ENCODE assay signal across 11 cellular contexts in the genomic region with DNA sequence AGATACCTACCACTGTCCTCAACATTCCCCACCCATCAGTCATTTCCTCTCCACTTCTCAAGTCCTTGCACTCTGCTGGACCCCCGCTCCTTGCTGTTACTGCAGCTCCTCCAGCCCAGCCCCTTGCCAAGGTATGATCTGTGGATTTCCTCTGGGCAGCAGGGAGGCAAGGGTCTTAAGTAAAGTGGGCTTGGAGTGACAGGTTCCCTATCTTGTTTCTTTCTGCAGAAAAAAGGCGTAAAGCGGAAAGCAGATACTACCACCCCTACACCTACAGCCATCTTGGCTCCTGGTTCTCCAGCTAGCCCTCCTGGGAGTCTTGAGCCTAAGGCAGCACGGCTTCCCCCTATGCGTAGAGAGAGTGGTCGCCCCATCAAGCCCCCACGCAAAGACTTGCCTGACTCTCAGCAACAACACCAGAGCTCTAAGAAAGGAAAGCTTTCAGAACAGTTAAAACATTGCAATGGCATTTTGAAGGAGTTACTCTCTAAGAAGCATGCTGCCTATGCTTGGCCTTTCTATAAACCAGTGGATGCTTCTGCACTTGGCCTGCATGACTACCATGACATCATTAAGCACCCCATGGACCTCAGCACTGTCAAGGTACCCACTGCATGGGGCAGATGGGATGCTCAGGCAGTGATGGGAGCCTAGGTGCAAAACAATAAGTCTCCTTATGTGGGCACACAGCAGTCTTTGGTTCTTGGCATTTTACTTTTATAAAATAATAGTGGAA. TPM values are rescaled to one million over a fixed set of nuclear protein-coding genes. Genes with fewer than 3 reads are reported as not detected.
DNase-seq lines count a peak whose midpoint lies in the region; ATAC-seq, FAIRE-seq and TF ChIP-seq lines count a peak whose summit lies in the region.
"Had no signal": no experiment of that assay in that cellular context is flagged by ENCODE, and none has a peak within 500 bp of the region (broad histone marks: within the 10 kb centered on the region; RNA-seq: fewer than 3 reads in every experiment).

No MANE protein-coding gene starts in this region.

- H3K4me1 ChIP-seq in A549 (peaks cover 51% of the 10 kb centered on the region), right lobe of liver (peaks cover 0 to 59% (median 23%) of the 10 kb centered on the region in 4 donors)

- no peak for FAIRE-seq in A549 (lab: Jason Lieb, UNC)
- no peak for FAIRE-seq in GM12891 (lab: Jason Lieb, UNC)

- TF ChIP-seq CTCF in A549 (IDR thresholded peaks at IDR 0.05) = no peak
- TF ChIP-seq CTCF in right lobe of liver (IDR thresholded peaks at IDR 0.05) = no peak
- TF ChIP-seq CTCF in omental fat pad (IDR thresholded peaks at IDR 0.05) = no peak

- no peak for TF ChIP-seq EP300 in A549 (IDR thresholded peaks at IDR 0.05)

- WGBS in A549 (ENCODE audit: missing lambda C conversion rate) = 94% methylated on average over 7 of the region's 7 CpGs
- WGBS in right lobe of liver (ENCODE audit: insufficient coverage, low coverage, low lambda C conversion rate, missing lambda C conversion rate) = 55% methylated on average over 5 of the region's 7 CpGs

- H3K9me3 ChIP-seq in A549 (no peaks in the 10 kb centered on the region), right lobe of liver (no peaks in the 10 kb centered on the region)
- H3K9me3 ChIP-seq: HAP-1, prostate gland had no signal

- H3K36me3 ChIP-seq in right lobe of liver = peaks cover 44 to 78% (median 69%) of the 10 kb centered on the region in 4 donors

- no peaks in the 10 kb centered on the region for H3K9me3 Mint-ChIP-seq in activated naive CD4-positive, alpha-beta T cell treated with anti-CD3 and anti-CD28 coated beads, Interleukin-2, amount 50 U/mL, for 72 hours

- DNase-seq in A549 (ENCODE audit: low read depth in 1 of 2, low spot score in 1 of 2) = no peak
- DNase-seq in GM12891 (ENCODE audit: insufficient read length, low spot score) = no peak
- DNase-seq in activated naive CD4-positive, alpha-beta T cell treated with anti-CD3 and anti-CD28 coated beads, Interleukin-2, amount 50 U/mL, for 72 hours (ENCODE audit: low spot score in 2 of 2) = no peak
- no peak for DNase-seq in right lobe of liver
- no peak for DNase-seq in islet precursor cell
- no peak for DNase-seq in omental fat pad (ENCODE audit: low spot score)
- DNase-seq: NCI-H2029 treated with DMSO at 0.1 percent for 48 hours had no signal

- CTCF ChIA-PET in A549 (lab: Yijun Ruan, JAX) = interaction anchor here (0.8 to 4.6 kb wide), 6 partner anchors 8 to 92 kb away, joined by 3 to 24 read pairs (median 6); partner anchors contain the start of gene BRD2

- no peaks in the 10 kb centered on the region for H3K27me3 ChIP-seq in right lobe of liver

- H3K36me3 Mint-ChIP-seq in activated naive CD4-positive, alpha-beta T cell treated with anti-CD3 and anti-CD28 coated beads, Interleukin-2, amount 50 U/mL, for 72 hours = peaks cover 69 to 91% of the 10 kb centered on the region in 2 donors

- TF ChIP-seq POLR2A in A549 (IDR thresholded peaks at IDR 0.05; ENCODE audit: low read length) (no peak), GM12891 (IDR thresholded peaks at IDR 0.05; ENCODE audit: low read depth, low read length) (peak; percentile 64; the same call in 1 of the 2 replicates), right lobe of liver (IDR thresholded peaks at IDR 0.05) (no peak)

- POLR2A ChIA-PET in A549 (lab: Yijun Ruan, JAX) = no interaction called here

- H3K4me2 ChIP-seq in A549 = peak overlapping the region; percentile 83

- H3K27ac ChIP-seq in A549 (0 out of 6 replicates have a peak overlapping the region, but pooled peaks of 1 of the 2 experiments have one; percentile 8), right lobe of liver (no peak overlapping the region)
- H3K27ac ChIP-seq: prostate gland had no signal

- peak overlapping the region; percentile 97 to 99 for H3K27ac Mint-ChIP-seq in activated naive CD4-positive, alpha-beta T cell treated with anti-CD3 and anti-CD28 coated beads, Interleukin-2, amount 50 U/mL, for 72 hours

- H3K4me3 ChIP-seq in A549 (peak overlapping the region; percentile 72; the same call in 2 of the 3 replicates), right lobe of liver (peak overlapping the region in 2 of 3 donors; percentile 14 to 97)
- H3K4me3 ChIP-seq: HAP-1 had no signal

- ATAC-seq in A549 (no peak), right lobe of liver (no peak), omental fat pad (ENCODE audit: low FRiP score) (no peak), GM19395 (IDR thresholded peaks at IDR 0.05; ENCODE audit: unreplicated experiment) (no peak)
- no peak for ATAC-seq in activated naive CD4-positive, alpha-beta T cell treated with anti-CD3 and anti-CD28 coated beads, Interleukin-2, amount 50 U/mL, for 72 hours
- no peak for ATAC-seq in activated CD4-positive, CD25-positive, alpha-beta regulatory T cell treated with anti-CD3 and anti-CD28 coated beads, Interleukin-2, amount 50 U/mL, for 24 hours

- intact Hi-C loops in right lobe of liver (cut with DNase I) = no loop called here

- no peak for TF ChIP-seq RAD21 in A549 (conservative IDR thresholded peaks at IDR 0.05 in 1 of 2, IDR thresholded peaks at IDR 0.05 in 1 of 2)

TF ChIP-seq in A549, 52 proteins besides CTCF, POLR2A, EP300 and RAD21:
- TF ChIP-seq NPAS2 (CRISPR knock-in tag; IDR thresholded peaks at IDR 0.05; ENCODE audit: borderline replicate concordance) (no peak), EHMT2 (IDR thresholded peaks at IDR 0.05; ENCODE audit: low read depth) (no peak), RFX5 (IDR thresholded peaks at IDR 0.05) (no peak)

TF ChIP-seq in GM12891, 5 proteins besides CTCF, POLR2A, EP300 and RAD21:
- TF ChIP-seq POLR2AphosphoS5 (IDR thresholded peaks at IDR 0.05; ENCODE audit: low read depth, low read length) (peak; percentile 30; the same call in 1 of the 2 replicates), POU2F2 (IDR thresholded peaks at IDR 0.05; ENCODE audit: low read depth, low read length) (no peak)

RNA-seq across cellular contexts. Expression of gene BRD2, which starts 8.1 kb away (rescaled TPM):
- polyA plus RNA-seq in A549 (2011; rRNA removed) (136 and 153 TPM in 2 replicates), A549 (2017; fragmentation: RNase III; extraction: RNeasy Plus Mini Kit Qiagen cat#74134 plus additional on column Dnase treatment) (92.1 to 93.6 TPM (median 92.5 TPM) in 3 replicates)
- polyA plus RNA-seq in A549 (2012; cell fraction: cytosol; rRNA removed) = 84.7 and 92.2 TPM in 2 replicates
- polyA plus RNA-seq in A549 (2012; cell fraction: nucleus; rRNA removed) = 151 and 158 TPM in 2 replicates
- 89.7 and 105 TPM in 2 replicates for polyA minus RNA-seq in A549 (2011; rRNA and poly(A)+ RNA removed)
- 178 TPM for polyA plus RNA-seq in GM12891 (2012; ENCODE audit: low read depth, missing spikeins)
- 100 to 1,000 TPM; 216 to 254 TPM for total RNA-seq in activated naive CD4-positive, alpha-beta T cell treated with anti-CD3 and anti-CD28 coated beads, Interleukin-2, amount 50 U/mL, for 72 hours
- total RNA-seq in right lobe of liver (100 to 1,000 TPM in 1 of 6 experiments, 10 to 100 TPM in 5; 66.3 to 111 (median 73.7) TPM), omental fat pad (100 to 1,000 TPM; 133 to 257 (median 154) TPM)

RNA-seq across cellular contexts. Expression of gene HLA-DMA, which starts 23.6 kb away (rescaled TPM):
- polyA plus RNA-seq in A549 (2011; rRNA removed) (5.6 and 7.0 TPM in 2 replicates), A549 (2017; fragmentation: RNase III; extraction: RNeasy Plus Mini Kit Qiagen cat#74134 plus additional on column Dnase treatment) (2.5 to 2.8 TPM (median 2.5 TPM) in 3 replicates)
- polyA plus RNA-seq in A549 (2012; cell fraction: cytosol; rRNA removed) = 2.7 and 3.4 TPM in 2 replicates
- polyA plus RNA-seq in A549 (2012; cell fraction: nucleus; rRNA removed) = 4.2 and 7.4 TPM in 2 replicates
- polyA minus RNA-seq in A549 (2011; rRNA and poly(A)+ RNA removed) = 4.2 and 5.5 TPM in 2 replicates
- 434 TPM for polyA plus RNA-seq in GM12891 (2012; ENCODE audit: low read depth, missing spikeins)
- total RNA-seq in activated naive CD4-positive, alpha-beta T cell treated with anti-CD3 and anti-CD28 coated beads, Interleukin-2, amount 50 U/mL, for 72 hours = 10 to 100 TPM; 23.0 to 33.5 TPM
- total RNA-seq in right lobe of liver (10 to 100 TPM in 4 of 6 experiments, 1 to 10 TPM in 2; 6.9 to 26.2 (median 10.7) TPM), omental fat pad (10 to 100 TPM; 27.6 to 81.7 (median 55.7) TPM)

RNA-seq across cellular contexts. Expression of gene HLA-DOA, which starts 32.9 kb away (rescaled TPM):
- polyA plus RNA-seq in A549 (2011; rRNA removed) (0.25 and 0.27 TPM in 2 replicates), A549 (2017; fragmentation: RNase III; extraction: RNeasy Plus Mini Kit Qiagen cat#74134 plus additional on column Dnase treatment) (0.03 TPM in 1 of 3 replicates, not detected in the others)
- 0.03 TPM in 1 of 2 replicates, not detected in the other for polyA plus RNA-seq in A549 (2012; cell fraction: cytosol; rRNA removed)
- 0.20 TPM in 1 of 2 replicates, not detected in the other for polyA plus RNA-seq in A549 (2012; cell fraction: nucleus; rRNA removed)
- polyA minus RNA-seq in A549 (2011; rRNA and poly(A)+ RNA removed) = 0.10 and 0.12 TPM in 2 replicates
- polyA plus RNA-seq in GM12891 (2012; ENCODE audit: low read depth, missing spikeins) = 110 TPM
- total RNA-seq in activated naive CD4-positive, alpha-beta T cell treated with anti-CD3 and anti-CD28 coated beads, Interleukin-2, amount 50 U/mL, for 72 hours = 1 to 10 TPM; 1.8 to 3.2 TPM
- total RNA-seq in right lobe of liver (1 to 10 TPM in 5 of 6 experiments, under 1 TPM in 1; 0.37 to 3.3 (median 1.2) TPM), omental fat pad (10 to 100 TPM in 2 of 4 donors, 1 to 10 TPM in 2; 1.0 to 20.8 (median 6.8) TPM)

RNA-seq across cellular contexts. Expression of gene HLA-DMB, which starts 35.7 kb away (rescaled TPM):
- polyA plus RNA-seq in A549 (2011; rRNA removed) (14.3 and 21.6 TPM in 2 replicates), A549 (2017; fragmentation: RNase III; extraction: RNeasy Plus Mini Kit Qiagen cat#74134 plus additional on column Dnase treatment) (2.1 to 3.7 TPM (median 3.0 TPM) in 3 replicates)
- 2.8 and 3.4 TPM in 2 replicates for polyA plus RNA-seq in A549 (2012; cell fraction: cytosol; rRNA removed)
- polyA plus RNA-seq in A549 (2012; cell fraction: nucleus; rRNA removed) = 2.4 and 2.6 TPM in 2 replicates
- polyA minus RNA-seq in A549 (2011; rRNA and poly(A)+ RNA removed) = 5.6 and 12.2 TPM in 2 replicates
- 358 TPM for polyA plus RNA-seq in GM12891 (2012; ENCODE audit: low read depth, missing spikeins)
- 1 to 10 TPM; 2.8 to 4.5 TPM for total RNA-seq in activated naive CD4-positive, alpha-beta T cell treated with anti-CD3 and anti-CD28 coated beads, Interleukin-2, amount 50 U/mL, for 72 hours
- total RNA-seq in right lobe of liver (10 to 100 TPM in 1 of 6 experiments, 1 to 10 TPM in 5; 1.8 to 22.0 (median 6.5) TPM), omental fat pad (10 to 100 TPM; 18.4 to 79.6 (median 35.0) TPM)
